In the genomic region with DNA sequence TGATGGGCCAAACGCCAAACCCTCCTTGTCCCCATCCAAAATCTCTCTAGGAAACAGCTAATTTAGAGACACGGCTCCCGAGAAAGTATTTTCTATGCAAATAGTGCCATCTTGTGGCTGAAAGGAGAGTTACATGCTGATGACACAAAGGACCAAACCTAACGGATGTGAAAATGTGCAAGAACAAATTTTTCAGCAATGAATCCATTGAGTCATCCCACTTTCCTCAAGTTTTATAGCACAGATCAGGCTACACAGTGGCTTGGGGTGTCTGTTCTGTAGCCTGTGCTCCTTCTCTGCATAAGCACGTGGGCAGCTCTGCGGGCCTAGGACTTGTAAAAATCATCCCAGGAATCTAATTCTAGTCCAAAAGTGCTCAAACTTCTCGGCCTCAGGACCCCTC, we compare ENCODE assay signal across 8 cellular contexts.
DNase-seq lines count a peak whose midpoint lies in the region; ATAC-seq and TF ChIP-seq lines count a peak whose summit lies in the region.

No MANE protein-coding gene starts in this region.

- peak; percentile 64 for TF ChIP-seq CTCF in MCF 10A (IDR thresholded peaks at IDR 0.05; ENCODE audit: unreplicated experiment)

- POLR2A ChIA-PET in MCF 10A (lab: Yijun Ruan, JAX): interaction anchor here (0.7 to 2.3 kb wide), 7 partner anchors 41 to 487 kb away, joined by 3 to 10 read pairs (median 4); partner anchors contain the start of gene PRR15

- H3K9me3 Mint-ChIP-seq in MCF 10A (ENCODE audit: unreplicated experiment) (no peaks in the 10 kb centered on the region), immature natural killer cell (no peaks in the 10 kb centered on the region)

- H3K36me3 Mint-ChIP-seq in MCF 10A (ENCODE audit: insufficient read depth, unreplicated experiment) (no peaks in the 10 kb centered on the region), immature natural killer cell (peaks cover 0 to 16% (median 12%) of the 10 kb centered on the region in 3 donors)

- no peak overlapping the region for H3K4me3 Mint-ChIP-seq in MCF 10A (ENCODE audit: unreplicated experiment)
- H3K4me3 Mint-ChIP-seq in immature natural killer cell: no peak overlapping the region

- DNase-seq in CMK (ENCODE audit: low read depth) (peak; percentile 17), NCI-H1417 treated with DMSO at 0.1 percent for 48 hours (lab: John Stamatoyannopoulos, UW) (peak; percentile 46), T-helper 1 cell (peak in 3 of 5 donors; percentile 47 to 60 (median 48)), MCF 10A (ENCODE audit: unreplicated experiment) (peak; percentile 83), immature natural killer cell (peak; percentile 59 to 66 (median 65))
- peak; percentile 12 to 38 for DNase-seq in stimulated activated CD4-positive, alpha-beta T cell treated with anti-CD3 and anti-CD28 coated beads, Interleukin-15, amount 100 ng/mL, for 48 hours (ENCODE audit: low read depth in 2 of 2)
- no peak for DNase-seq in activated effector memory CD4-positive, alpha-beta T cell treated with Interleukin-2 at 50 U/mL for 16 hours

- H3K27me3 Mint-ChIP-seq in MCF 10A (ENCODE audit: insufficient read depth, unreplicated experiment) (no peaks in the 10 kb centered on the region), immature natural killer cell (ENCODE audit: low read depth in 3 of 3) (peaks cover 0 to 1% (median 0%) of the 10 kb centered on the region in 3 donors)

- ATAC-seq in GM21723 (IDR thresholded peaks at IDR 0.05; ENCODE audit: unreplicated experiment): peak; percentile 72

- CTCF ChIA-PET in MCF 10A (lab: Yijun Ruan, JAX): interaction anchor here (0.6 to 9.6 kb wide), 32 partner anchors 9 to 724 kb away, joined by 3 to 230 read pairs (median 3); no protein-coding TSS in a partner anchor

- H3K4me1 Mint-ChIP-seq in MCF 10A (ENCODE audit: insufficient read depth, unreplicated experiment) (peaks cover 10% of the 10 kb centered on the region), immature natural killer cell (peaks cover 2 to 3% of the 10 kb centered on the region in 2 donors)

- H3K27ac Mint-ChIP-seq in MCF 10A (ENCODE audit: low read depth, unreplicated experiment) (no peak overlapping the region), immature natural killer cell (no peak overlapping the region)

- BruUV-seq in MCF 10A (replicated peaks; lab: Mats Ljungman, UMichigan): no TSS peak

- intact Hi-C loops in MCF 10A (cut with micrococcal nuclease): loop anchor here (1.0 to 5.0 kb wide), 9 partner anchors 60 to 1112 kb away; partner anchors contain the start of gene CHN2
